Comparison of ENCODE assay signal across 1 cellular context in the genomic region with DNA sequence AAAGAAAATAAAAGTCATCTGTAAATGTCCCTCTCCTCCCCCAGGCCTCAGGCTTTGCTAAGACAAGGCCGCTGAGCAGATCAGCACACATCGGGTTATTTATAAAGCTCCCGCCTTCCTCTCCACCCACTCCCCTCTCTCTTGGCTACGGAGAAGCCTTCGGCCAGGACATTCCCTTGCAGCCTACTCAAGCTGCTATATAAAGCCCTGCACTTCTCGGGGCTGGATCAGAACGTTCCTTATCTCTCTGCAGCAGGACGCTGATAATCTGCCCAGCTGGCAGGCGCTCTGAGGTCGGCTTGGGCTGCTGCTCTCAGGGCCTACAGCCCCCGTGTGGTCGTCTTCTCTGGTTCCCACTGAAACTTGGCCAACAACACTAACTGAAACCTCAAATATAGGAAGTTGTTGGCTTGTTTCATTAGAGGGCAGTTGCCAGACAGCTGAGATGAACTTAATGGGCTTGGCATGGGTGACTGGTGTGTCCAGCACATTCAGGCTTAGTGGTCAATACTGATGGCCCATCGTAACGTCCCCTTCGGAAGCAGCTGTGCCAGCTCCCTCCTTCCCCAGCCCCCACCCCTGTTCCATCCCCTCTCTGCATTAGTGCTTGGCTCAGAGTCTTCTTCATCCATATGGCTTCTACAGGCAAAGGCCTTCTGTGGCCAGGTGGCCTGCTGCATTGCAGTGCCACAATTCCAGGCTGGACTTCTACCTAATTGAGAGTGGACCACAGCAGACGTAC.
TF ChIP-seq lines count a peak whose summit lies in the region.

No MANE protein-coding gene starts in this region.

TF ChIP-seq in K562, 482 proteins besides CTCF, POLR2A, EP300 and RAD21 (continued from another document and continues in another):
- TF ChIP-seq, protein P1, sequence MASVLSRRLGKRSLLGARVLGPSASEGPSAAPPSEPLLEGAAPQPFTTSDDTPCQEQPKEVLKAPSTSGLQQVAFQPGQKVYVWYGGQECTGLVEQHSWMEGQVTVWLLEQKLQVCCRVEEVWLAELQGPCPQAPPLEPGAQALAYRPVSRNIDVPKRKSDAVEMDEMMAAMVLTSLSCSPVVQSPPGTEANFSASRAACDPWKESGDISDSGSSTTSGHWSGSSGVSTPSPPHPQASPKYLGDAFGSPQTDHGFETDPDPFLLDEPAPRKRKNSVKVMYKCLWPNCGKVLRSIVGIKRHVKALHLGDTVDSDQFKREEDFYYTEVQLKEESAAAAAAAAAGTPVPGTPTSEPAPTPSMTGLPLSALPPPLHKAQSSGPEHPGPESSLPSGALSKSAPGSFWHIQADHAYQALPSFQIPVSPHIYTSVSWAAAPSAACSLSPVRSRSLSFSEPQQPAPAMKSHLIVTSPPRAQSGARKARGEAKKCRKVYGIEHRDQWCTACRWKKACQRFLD (CRISPR knock-in tag; IDR thresholded peaks at IDR 0.05), result peak; percentile 98
- TF ChIP-seq SOX6 (IDR thresholded peaks at IDR 0.05) (peak; percentile 97), MAFG (tag; conservative IDR thresholded peaks at IDR 0.05) (no peak), EP400 (IDR thresholded peaks at IDR 0.05) (peak; percentile 74), FOXJ2 (tag; IDR thresholded peaks at IDR 0.05) (peak; percentile 77), SRSF7 (optimal IDR thresholded peaks at IDR 0.05; ENCODE audit: low read depth, low read length) (no peak), ZBTB1 (CRISPR knock-in tag; IDR thresholded peaks at IDR 0.05; ENCODE audit: borderline replicate concordance, low read depth) (peak; percentile 48; the same call in 1 of the 2 replicates), RAD51 (IDR thresholded peaks at IDR 0.05; ENCODE audit: borderline replicate concordance, low read depth) (peak; percentile 52; the same call in 1 of the 2 replicates), TEAD4 (IDR thresholded peaks at IDR 0.05; ENCODE audit: low read length) (peak; percentile 99), TEAD4 (CRISPR knock-in tag; IDR thresholded peaks at IDR 0.05; ENCODE audit: borderline replicate concordance) (no peak), BCOR (IDR thresholded peaks at IDR 0.05) (peak; percentile 94), IFI16 (CRISPR knock-in tag; IDR thresholded peaks at IDR 0.05) (no peak), NRF1 (conservative IDR thresholded peaks at IDR 0.05 in 1 of 2, IDR thresholded peaks at IDR 0.05 in 1 of 2) (peak; percentile 60 to 67; a peak in 3 of 4 replicates), SMARCB1 (IDR thresholded peaks at IDR 0.05; ENCODE audit: insufficient read length, low read depth) (peak; percentile 79), SMAD4 (CRISPR knock-in tag; conservative IDR thresholded peaks at IDR 0.05) (peak; percentile 99), PTBP1 (IDR thresholded peaks at IDR 0.05; ENCODE audit: low read depth, low read length) (peak; percentile 59; the same call in 1 of the 2 replicates), CBX1 (IDR thresholded peaks at IDR 0.05; ENCODE audit: low read depth) (peak; percentile 76; the same call in 1 of the 2 replicates), RFX5 (IDR thresholded peaks at IDR 0.05; ENCODE audit: low read depth, low read length) (peak; percentile 67), CTBP1 (IDR thresholded peaks at IDR 0.05; ENCODE audit: borderline replicate concordance) (peak; percentile 98), HDAC1 (IDR thresholded peaks at IDR 0.05) (peak; percentile 28 to 92; a peak in 2 of 4 replicates), NEUROD1 (IDR thresholded peaks at IDR 0.05; ENCODE audit: borderline replicate concordance, low read depth, low read length, partially characterized antibody) (peak; percentile 93), CEBPG (CRISPR knock-in tag; IDR thresholded peaks at IDR 0.05) (no peak), CEBPG (tag; conservative IDR thresholded peaks at IDR 0.05 in 1 of 2, IDR thresholded peaks at IDR 0.05 in 1 of 2) (0 out of 4 replicates have a peak, but pooled peaks of 1 of the 2 experiments have one; percentile 5), RBM15 (IDR thresholded peaks at IDR 0.05; ENCODE audit: insufficient read depth, low read length) (no peak), LCOR (CRISPR knock-in tag; IDR thresholded peaks at IDR 0.05) (peak; percentile 95), SREBF2 (CRISPR knock-in tag; IDR thresholded peaks at IDR 0.05) (no peak), MYNN (IDR thresholded peaks at IDR 0.05) (peak; percentile 97), MYNN (CRISPR knock-in tag; IDR thresholded peaks at IDR 0.05) (no peak), TCF7L2 (IDR thresholded peaks at IDR 0.05; ENCODE audit: low read depth, low read length) (no peak), ZNF24 (IDR thresholded peaks at IDR 0.05) (peak; percentile 88), FOXA1 (IDR thresholded peaks at IDR 0.05; ENCODE audit: borderline replicate concordance) (no peak)
- TF ChIP-seq, protein P2, sequence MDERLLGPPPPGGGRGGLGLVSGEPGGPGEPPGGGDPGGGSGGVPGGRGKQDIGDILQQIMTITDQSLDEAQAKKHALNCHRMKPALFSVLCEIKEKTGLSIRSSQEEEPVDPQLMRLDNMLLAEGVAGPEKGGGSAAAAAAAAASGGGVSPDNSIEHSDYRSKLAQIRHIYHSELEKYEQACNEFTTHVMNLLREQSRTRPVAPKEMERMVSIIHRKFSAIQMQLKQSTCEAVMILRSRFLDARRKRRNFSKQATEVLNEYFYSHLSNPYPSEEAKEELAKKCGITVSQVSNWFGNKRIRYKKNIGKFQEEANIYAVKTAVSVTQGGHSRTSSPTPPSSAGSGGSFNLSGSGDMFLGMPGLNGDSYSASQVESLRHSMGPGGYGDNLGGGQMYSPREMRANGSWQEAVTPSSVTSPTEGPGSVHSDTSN (CRISPR knock-in tag; IDR thresholded peaks at IDR 0.05; ENCODE audit: low read depth), result no peak
- TF ChIP-seq, protein P2 (tag; conservative IDR thresholded peaks at IDR 0.05; ENCODE audit: low read depth), result peak; percentile 53; the same call in 1 of the 2 replicates
- TF ChIP-seq, protein P3, sequence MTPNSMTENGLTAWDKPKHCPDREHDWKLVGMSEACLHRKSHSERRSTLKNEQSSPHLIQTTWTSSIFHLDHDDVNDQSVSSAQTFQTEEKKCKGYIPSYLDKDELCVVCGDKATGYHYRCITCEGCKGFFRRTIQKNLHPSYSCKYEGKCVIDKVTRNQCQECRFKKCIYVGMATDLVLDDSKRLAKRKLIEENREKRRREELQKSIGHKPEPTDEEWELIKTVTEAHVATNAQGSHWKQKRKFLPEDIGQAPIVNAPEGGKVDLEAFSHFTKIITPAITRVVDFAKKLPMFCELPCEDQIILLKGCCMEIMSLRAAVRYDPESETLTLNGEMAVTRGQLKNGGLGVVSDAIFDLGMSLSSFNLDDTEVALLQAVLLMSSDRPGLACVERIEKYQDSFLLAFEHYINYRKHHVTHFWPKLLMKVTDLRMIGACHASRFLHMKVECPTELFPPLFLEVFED (CRISPR knock-in tag; conservative IDR thresholded peaks at IDR 0.05), result peak; percentile 47; the same call in 1 of the 2 replicates
- TF ChIP-seq, protein P4, sequence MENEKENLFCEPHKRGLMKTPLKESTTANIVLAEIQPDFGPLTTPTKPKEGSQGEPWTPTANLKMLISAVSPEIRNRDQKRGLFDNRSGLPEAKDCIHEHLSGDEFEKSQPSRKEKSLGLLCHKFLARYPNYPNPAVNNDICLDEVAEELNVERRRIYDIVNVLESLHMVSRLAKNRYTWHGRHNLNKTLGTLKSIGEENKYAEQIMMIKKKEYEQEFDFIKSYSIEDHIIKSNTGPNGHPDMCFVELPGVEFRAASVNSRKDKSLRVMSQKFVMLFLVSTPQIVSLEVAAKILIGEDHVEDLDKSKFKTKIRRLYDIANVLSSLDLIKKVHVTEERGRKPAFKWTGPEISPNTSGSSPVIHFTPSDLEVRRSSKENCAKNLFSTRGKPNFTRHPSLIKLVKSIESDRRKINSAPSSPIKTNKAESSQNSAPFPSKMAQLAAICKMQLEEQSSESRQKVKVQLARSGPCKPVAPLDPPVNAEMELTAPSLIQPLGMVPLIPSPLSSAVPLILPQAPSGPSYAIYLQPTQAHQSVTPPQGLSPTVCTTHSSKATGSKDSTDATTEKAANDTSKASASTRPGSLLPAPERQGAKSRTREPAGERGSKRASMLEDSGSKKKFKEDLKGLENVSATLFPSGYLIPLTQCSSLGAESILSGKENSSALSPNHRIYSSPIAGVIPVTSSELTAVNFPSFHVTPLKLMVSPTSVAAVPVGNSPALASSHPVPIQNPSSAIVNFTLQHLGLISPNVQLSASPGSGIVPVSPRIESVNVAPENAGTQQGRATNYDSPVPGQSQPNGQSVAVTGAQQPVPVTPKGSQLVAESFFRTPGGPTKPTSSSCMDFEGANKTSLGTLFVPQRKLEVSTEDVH (IDR thresholded peaks at IDR 0.05; ENCODE audit: low read depth, partially characterized antibody), result peak; percentile 78
- TF ChIP-seq, protein P5, sequence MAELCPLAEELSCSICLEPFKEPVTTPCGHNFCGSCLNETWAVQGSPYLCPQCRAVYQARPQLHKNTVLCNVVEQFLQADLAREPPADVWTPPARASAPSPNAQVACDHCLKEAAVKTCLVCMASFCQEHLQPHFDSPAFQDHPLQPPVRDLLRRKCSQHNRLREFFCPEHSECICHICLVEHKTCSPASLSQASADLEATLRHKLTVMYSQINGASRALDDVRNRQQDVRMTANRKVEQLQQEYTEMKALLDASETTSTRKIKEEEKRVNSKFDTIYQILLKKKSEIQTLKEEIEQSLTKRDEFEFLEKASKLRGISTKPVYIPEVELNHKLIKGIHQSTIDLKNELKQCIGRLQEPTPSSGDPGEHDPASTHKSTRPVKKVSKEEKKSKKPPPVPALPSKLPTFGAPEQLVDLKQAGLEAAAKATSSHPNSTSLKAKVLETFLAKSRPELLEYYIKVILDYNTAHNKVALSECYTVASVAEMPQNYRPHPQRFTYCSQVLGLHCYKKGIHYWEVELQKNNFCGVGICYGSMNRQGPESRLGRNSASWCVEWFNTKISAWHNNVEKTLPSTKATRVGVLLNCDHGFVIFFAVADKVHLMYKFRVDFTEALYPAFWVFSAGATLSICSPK (IDR thresholded peaks at IDR 0.05; ENCODE audit: borderline replicate concordance), result no peak
- TF ChIP-seq, protein P6, sequence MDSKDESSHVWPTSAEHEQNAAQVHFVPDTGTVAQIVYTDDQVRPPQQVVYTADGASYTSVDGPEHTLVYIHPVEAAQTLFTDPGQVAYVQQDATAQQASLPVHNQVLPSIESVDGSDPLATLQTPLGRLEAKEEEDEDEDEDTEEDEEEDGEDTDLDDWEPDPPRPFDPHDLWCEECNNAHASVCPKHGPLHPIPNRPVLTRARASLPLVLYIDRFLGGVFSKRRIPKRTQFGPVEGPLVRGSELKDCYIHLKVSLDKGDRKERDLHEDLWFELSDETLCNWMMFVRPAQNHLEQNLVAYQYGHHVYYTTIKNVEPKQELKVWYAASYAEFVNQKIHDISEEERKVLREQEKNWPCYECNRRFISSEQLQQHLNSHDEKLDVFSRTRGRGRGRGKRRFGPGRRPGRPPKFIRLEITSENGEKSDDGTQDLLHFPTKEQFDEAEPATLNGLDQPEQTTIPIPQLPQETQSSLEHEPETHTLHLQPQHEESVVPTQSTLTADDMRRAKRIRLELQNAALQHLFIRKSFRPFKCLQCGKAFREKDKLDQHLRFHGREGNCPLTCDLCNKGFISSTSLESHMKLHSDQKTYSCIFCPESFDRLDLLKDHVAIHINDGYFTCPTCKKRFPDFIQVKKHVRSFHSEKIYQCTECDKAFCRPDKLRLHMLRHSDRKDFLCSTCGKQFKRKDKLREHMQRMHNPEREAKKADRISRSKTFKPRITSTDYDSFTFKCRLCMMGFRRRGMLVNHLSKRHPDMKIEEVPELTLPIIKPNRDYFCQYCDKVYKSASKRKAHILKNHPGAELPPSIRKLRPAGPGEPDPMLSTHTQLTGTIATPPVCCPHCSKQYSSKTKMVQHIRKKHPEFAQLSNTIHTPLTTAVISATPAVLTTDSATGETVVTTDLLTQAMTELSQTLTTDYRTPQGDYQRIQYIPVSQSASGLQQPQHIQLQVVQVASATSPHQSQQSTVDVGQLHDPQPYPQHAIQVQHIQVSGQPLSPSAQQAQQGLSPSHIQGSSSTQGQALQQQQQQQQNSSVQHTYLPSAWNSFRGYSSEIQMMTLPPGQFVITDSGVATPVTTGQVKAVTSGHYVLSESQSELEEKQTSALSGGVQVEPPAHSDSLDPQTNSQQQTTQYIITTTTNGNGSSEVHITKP (IDR thresholded peaks at IDR 0.05; ENCODE audit: partially characterized antibody), result no peak
- TF ChIP-seq, protein P7, sequence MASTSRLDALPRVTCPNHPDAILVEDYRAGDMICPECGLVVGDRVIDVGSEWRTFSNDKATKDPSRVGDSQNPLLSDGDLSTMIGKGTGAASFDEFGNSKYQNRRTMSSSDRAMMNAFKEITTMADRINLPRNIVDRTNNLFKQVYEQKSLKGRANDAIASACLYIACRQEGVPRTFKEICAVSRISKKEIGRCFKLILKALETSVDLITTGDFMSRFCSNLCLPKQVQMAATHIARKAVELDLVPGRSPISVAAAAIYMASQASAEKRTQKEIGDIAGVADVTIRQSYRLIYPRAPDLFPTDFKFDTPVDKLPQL (IDR thresholded peaks at IDR 0.05; ENCODE audit: extremely low read depth, insufficient read length), result no peak
- TF ChIP-seq, protein P8, sequence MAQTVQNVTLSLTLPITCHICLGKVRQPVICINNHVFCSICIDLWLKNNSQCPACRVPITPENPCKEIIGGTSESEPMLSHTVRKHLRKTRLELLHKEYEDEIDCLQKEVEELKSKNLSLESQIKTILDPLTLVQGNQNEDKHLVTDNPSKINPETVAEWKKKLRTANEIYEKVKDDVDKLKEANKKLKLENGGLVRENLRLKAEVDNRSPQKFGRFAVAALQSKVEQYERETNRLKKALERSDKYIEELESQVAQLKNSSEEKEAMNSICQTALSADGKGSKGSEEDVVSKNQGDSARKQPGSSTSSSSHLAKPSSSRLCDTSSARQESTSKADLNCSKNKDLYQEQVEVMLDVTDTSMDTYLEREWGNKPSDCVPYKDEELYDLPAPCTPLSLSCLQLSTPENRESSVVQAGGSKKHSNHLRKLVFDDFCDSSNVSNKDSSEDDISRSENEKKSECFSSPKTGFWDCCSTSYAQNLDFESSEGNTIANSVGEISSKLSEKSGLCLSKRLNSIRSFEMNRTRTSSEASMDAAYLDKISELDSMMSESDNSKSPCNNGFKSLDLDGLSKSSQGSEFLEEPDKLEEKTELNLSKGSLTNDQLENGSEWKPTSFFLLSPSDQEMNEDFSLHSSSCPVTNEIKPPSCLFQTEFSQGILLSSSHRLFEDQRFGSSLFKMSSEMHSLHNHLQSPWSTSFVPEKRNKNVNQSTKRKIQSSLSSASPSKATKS (CRISPR knock-in tag; IDR thresholded peaks at IDR 0.05), result no peak
- TF ChIP-seq, protein P9, sequence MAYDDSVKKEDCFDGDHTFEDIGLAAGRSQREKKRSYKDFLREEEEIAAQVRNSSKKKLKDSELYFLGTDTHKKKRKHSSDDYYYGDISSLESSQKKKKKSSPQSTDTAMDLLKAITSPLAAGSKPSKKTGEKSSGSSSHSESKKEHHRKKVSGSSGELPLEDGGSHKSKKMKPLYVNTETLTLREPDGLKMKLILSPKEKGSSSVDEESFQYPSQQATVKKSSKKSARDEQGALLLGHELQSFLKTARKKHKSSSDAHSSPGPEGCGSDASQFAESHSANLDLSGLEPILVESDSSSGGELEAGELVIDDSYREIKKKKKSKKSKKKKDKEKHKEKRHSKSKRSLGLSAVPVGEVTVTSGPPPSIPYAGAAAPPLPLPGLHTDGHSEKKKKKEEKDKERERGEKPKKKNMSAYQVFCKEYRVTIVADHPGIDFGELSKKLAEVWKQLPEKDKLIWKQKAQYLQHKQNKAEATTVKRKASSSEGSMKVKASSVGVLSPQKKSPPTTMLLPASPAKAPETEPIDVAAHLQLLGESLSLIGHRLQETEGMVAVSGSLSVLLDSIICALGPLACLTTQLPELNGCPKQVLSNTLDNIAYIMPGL (CRISPR knock-in tag; IDR thresholded peaks at IDR 0.05), result no peak
